In the genomic region with DNA sequence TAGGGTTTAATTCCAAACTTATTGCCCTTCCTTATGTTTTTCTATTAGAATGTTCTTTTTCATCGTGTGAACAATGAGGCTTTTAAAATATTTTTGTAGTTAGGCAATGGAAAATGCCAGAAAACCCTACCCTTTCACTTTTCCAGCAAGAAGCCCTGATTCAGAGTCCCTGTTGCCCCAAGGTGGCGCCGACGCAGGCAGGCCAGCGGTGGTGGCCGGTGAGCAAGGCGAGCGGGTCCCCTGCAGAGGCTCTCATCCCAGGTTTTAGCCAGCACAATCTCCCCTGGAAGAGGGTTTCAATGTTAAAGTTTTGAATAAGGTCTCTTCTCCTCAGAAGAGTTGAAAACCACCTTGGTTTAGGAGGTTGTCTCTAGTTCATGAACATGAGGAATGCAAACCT, we compare ENCODE assay signal across 20 cellular contexts. TPM values are rescaled to one million over a fixed set of nuclear protein-coding genes. Genes with fewer than 3 reads are reported as not detected.
A peak's percentile ranks its signal among the peaks of the same experiment; 100 is the strongest.
DNase-seq lines count a peak whose midpoint lies in the region; ATAC-seq and TF ChIP-seq lines count a peak whose summit lies in the region.
"Had no signal": no experiment of that assay in that cellular context is flagged by ENCODE, and none has a peak within 500 bp of the region (broad histone marks: within the 10 kb centered on the region; RNA-seq: fewer than 3 reads in every experiment).

No MANE protein-coding gene starts in this region.

- WGBS in SK-N-SH (ENCODE audit: low lambda C conversion rate), result 82% methylated on average over 8 of the region's 8 CpGs
- 80% methylated on average over 8 of the region's 8 CpGs for WGBS in mammary epithelial cell (ENCODE audit: low coverage, missing lambda C conversion rate)
- 83% methylated on average over 8 of the region's 8 CpGs for WGBS in right cardiac atrium

- H3K4me3 Mint-ChIP-seq in type B pancreatic cell, result no peak overlapping the region

- TF ChIP-seq EP300 in SK-N-SH (IDR thresholded peaks at IDR 0.05; ENCODE audit: borderline replicate concordance in 1 of 2, low read depth in 1 of 2, low read length in 1 of 2), result no peak

- ATAC-seq in SK-N-SH treated with all-trans-retinoic acid at 6 μM for 48 hours (no peak), Panc1 (no peak), right cardiac atrium (no peak)
- ATAC-seq: K562 had no signal

- in situ Hi-C loops in Panc1 (cut with HindIII; ENCODE audit: low pct_unique_long_range_greater_than_20kb, low sequenced_read_pairs) (no loop called here), mammary epithelial cell (cut with MboI; ENCODE audit: low sequenced_read_pairs in 2 of 2) (loop anchor here in 1 of 2 donors (25.0 kb wide), 1 partner anchor 505 kb away; no protein-coding TSS in a partner anchor)

- H2AFZ ChIP-seq in SK-N-SH (ENCODE audit: low read depth) (no peak overlapping the region), mammary epithelial cell (ENCODE audit: low read depth, low read length) (no peak overlapping the region)

- H3K4me2 ChIP-seq in SK-N-SH, result no peak overlapping the region
- no peak overlapping the region for H3K4me2 ChIP-seq in mammary epithelial cell (ENCODE audit: insufficient read depth, low read depth, low read length)
- H3K4me2 ChIP-seq: BLaER1 treated with 17β-estradiol and CSF1 and Interleukin-3, amounts not matched to agents 10 nM and 100 nM had no signal

- no peak overlapping the region for H3K27ac Mint-ChIP-seq in type B pancreatic cell

- CTCF ChIA-PET in SK-N-SH (lab: Yijun Ruan, JAX) (interaction anchor here (1.5 to 3.6 kb wide), 4 partner anchors 13 to 520 kb away, joined by 4 to 22 read pairs (median 6); no protein-coding TSS in a partner anchor), Panc1 (lab: Charles Lee) (no interaction called here), mammary epithelial cell (lab: Charles Lee; ENCODE audit: low non-redundant PET) (no interaction called here)

- no peaks in the 10 kb centered on the region for H4K20me1 ChIP-seq in SK-N-SH (ENCODE audit: insufficient read depth)
- H4K20me1 ChIP-seq in mammary epithelial cell (ENCODE audit: insufficient read depth, low read length), result no peaks in the 10 kb centered on the region
- H4K20me1 ChIP-seq: BLaER1 treated with 17β-estradiol and CSF1 and Interleukin-3, amounts not matched to agents 10 nM and 100 nM had no signal

- H3K9ac ChIP-seq in SK-N-SH (no peak overlapping the region), mammary epithelial cell (ENCODE audit: insufficient read depth, low read length) (no peak overlapping the region)
- H3K9ac ChIP-seq: BLaER1 treated with 17β-estradiol and CSF1 and Interleukin-3, amounts not matched to agents 10 nM and 100 nM had no signal

- POLR2A ChIA-PET in SK-N-SH (lab: Yijun Ruan, JAX), result no interaction called here
- POLR2A ChIA-PET in Panc1 (lab: Charles Lee), result no interaction called here

- peaks cover 46% of the 10 kb centered on the region for H3K4me1 Mint-ChIP-seq in type B pancreatic cell (ENCODE audit: unreplicated experiment)

- H3K9me3 Mint-ChIP-seq in type B pancreatic cell, result no peaks in the 10 kb centered on the region

- H3K36me3 Mint-ChIP-seq in type B pancreatic cell, result no peaks in the 10 kb centered on the region

- H3K79me2 ChIP-seq in SK-N-SH (ENCODE audit: insufficient read depth) (no peaks in the 10 kb centered on the region), mammary epithelial cell (ENCODE audit: insufficient read depth, low read length) (no peaks in the 10 kb centered on the region)

- H3K27ac ChIP-seq in SK-N-SH (ENCODE audit: low read depth in 2 of 2, low read length in 1 of 2), result no peak overlapping the region
- H3K27ac ChIP-seq in Panc1 (ENCODE audit: low read length), result no peak overlapping the region
- no peak overlapping the region for H3K27ac ChIP-seq in mammary epithelial cell (ENCODE audit: insufficient read depth, low read depth, low read length)
- no peak overlapping the region for H3K27ac ChIP-seq in right cardiac atrium (ENCODE audit: low read length)
- H3K27ac ChIP-seq: 22Rv1; BLaER1 treated with 17β-estradiol and CSF1 and Interleukin-3, amounts not matched to agents 10 nM and 100 nM; Peyer's patch had no signal

- H3K27me3 ChIP-seq in SK-N-SH (ENCODE audit: insufficient read depth), result no peaks in the 10 kb centered on the region
- no peaks in the 10 kb centered on the region for H3K27me3 ChIP-seq in Panc1 (ENCODE audit: control insufficient read depth, insufficient read depth, low read length)
- peaks cover 2% of the 10 kb centered on the region for H3K27me3 ChIP-seq in mammary epithelial cell (ENCODE audit: insufficient read depth, low read length)
- no peaks in the 10 kb centered on the region for H3K27me3 ChIP-seq in right cardiac atrium (ENCODE audit: control insufficient read depth, insufficient read depth)
- H3K27me3 ChIP-seq: BLaER1 treated with 17β-estradiol and CSF1 and Interleukin-3, amounts not matched to agents 10 nM and 100 nM; Peyer's patch had no signal

- peak; percentile 9; the same call in 1 of the 2 replicates for TF ChIP-seq CTCF in SK-N-SH (IDR thresholded peaks at IDR 0.05)
- peak; percentile 55 for TF ChIP-seq CTCF in Panc1 (IDR thresholded peaks at IDR 0.05)
- no peak for TF ChIP-seq CTCF in type B pancreatic cell (conservative IDR thresholded peaks at IDR 0.05)
- no peak for TF ChIP-seq CTCF in mammary epithelial cell (conservative IDR thresholded peaks at IDR 0.05 in 1 of 2, IDR thresholded peaks at IDR 0.05 in 1 of 2; ENCODE audit: extremely low read depth in 1 of 2, insufficient read depth in 1 of 2, low read depth in 1 of 2, low read length in 2 of 2)

- peaks cover 42% of the 10 kb centered on the region for H3K27me3 Mint-ChIP-seq in type B pancreatic cell

- peaks cover 0 to 7% of the 10 kb centered on the region in 2 experiments; a peak in 1 of 4 replicates for H3K4me1 ChIP-seq in SK-N-SH (ENCODE audit: control insufficient read depth in 1 of 2, insufficient read depth in 2 of 2, low read depth in 1 of 2, low read length in 1 of 2)
- H3K4me1 ChIP-seq in Panc1 (ENCODE audit: control insufficient read depth, insufficient read depth, low read length), result 0 out of 2 replicates have a peak, but pooled peaks cover 2% of the 10 kb centered on the region
- H3K4me1 ChIP-seq in mammary epithelial cell (ENCODE audit: insufficient read depth, low read length), result no peaks in the 10 kb centered on the region
- H3K4me1 ChIP-seq in right cardiac atrium (ENCODE audit: control insufficient read depth, insufficient read depth, low read length), result no peaks in the 10 kb centered on the region
- H3K4me1 ChIP-seq: Peyer's patch had no signal

- TF ChIP-seq RAD21 in SK-N-SH (IDR thresholded peaks at IDR 0.05; ENCODE audit: low read length), result no peak

- H3K36me3 ChIP-seq in SK-N-SH (replicated peaks in 1 of 2; ENCODE audit: control insufficient read depth in 1 of 2, insufficient read depth in 2 of 2, low read length in 1 of 2) (no peaks in the 10 kb centered on the region), Panc1 (ENCODE audit: control insufficient read depth, insufficient read depth, low read length) (no peaks in the 10 kb centered on the region), mammary epithelial cell (ENCODE audit: insufficient read depth, low read length) (no peaks in the 10 kb centered on the region)
- H3K36me3 ChIP-seq: BLaER1 treated with 17β-estradiol and CSF1 and Interleukin-3, amounts not matched to agents 10 nM and 100 nM; Peyer's patch had no signal

- DNase-seq in SK-N-SH (no peak), Panc1 (ENCODE audit: low read depth, low spot score) (no peak), iPS-NIHi11 (ENCODE audit: low spot score) (peak; percentile 36), type B pancreatic cell (ENCODE audit: extremely low spot score, unreplicated experiment) (no peak), mammary epithelial cell (no peak), right cardiac atrium (no peak), HuH-7.5 (ENCODE audit: low spot score) (no peak)
- DNase-seq: DMS153, NCI-H1092 treated with DMSO at 0.1 percent for 48 hours, NCI-H187, NCI-H446, NCI-H774, Peyer's patch, SHP77 had no signal

- intact Hi-C loops in Panc1 (cut with micrococcal nuclease; ENCODE audit: unreplicated experiment), result loop anchor here (10.0 kb wide), 1 partner anchor 508 kb away; no protein-coding TSS in a partner anchor
- intact Hi-C loops in mammary epithelial cell (cut with micrococcal nuclease), result loop anchor here (10.0 kb wide), 1 partner anchor 1098 kb away; no protein-coding TSS in a partner anchor
- intact Hi-C loops in right cardiac atrium (cut with DNase I), result loop anchor here in 1 of 4 donors (10.0 kb wide), 1 partner anchor 508 kb away; no protein-coding TSS in a partner anchor

- no peaks in the 10 kb centered on the region for H3F3A ChIP-seq in SK-N-SH (replicated peaks; ENCODE audit: insufficient read depth)

- dilution Hi-C loops in mammary epithelial cell (cut with HindIII; ENCODE audit: low sequenced_read_pairs), result no loop called here

- no peaks in the 10 kb centered on the region for H3K9me2 ChIP-seq in SK-N-SH

- no peaks in the 10 kb centered on the region for H3K9me3 ChIP-seq in SK-N-SH
- H3K9me3 ChIP-seq in Panc1 (ENCODE audit: control insufficient read depth, insufficient read depth, low read depth, low read length), result no peaks in the 10 kb centered on the region
- no peaks in the 10 kb centered on the region for H3K9me3 ChIP-seq in mammary epithelial cell (replicated peaks; ENCODE audit: insufficient read depth, low read length)
- no peaks in the 10 kb centered on the region for H3K9me3 ChIP-seq in right cardiac atrium (ENCODE audit: control insufficient read depth, low read length)
- H3K9me3 ChIP-seq: BLaER1 treated with 17β-estradiol and CSF1 and Interleukin-3, amounts not matched to agents 10 nM and 100 nM; Peyer's patch had no signal

- BruUV-seq in Panc1 (replicated peaks; lab: Mats Ljungman, UMichigan), result no TSS peak
- no TSS peak for BruUV-seq in mammary epithelial cell (replicated peaks; lab: Mats Ljungman, UMichigan)

- H3K4me3 ChIP-seq in SK-N-SH (ENCODE audit: low read depth in 2 of 2, low read length in 1 of 2) (no peak overlapping the region), Panc1 (ENCODE audit: low read depth in 2 of 2, low read length in 2 of 2) (no peak overlapping the region), mammary epithelial cell (replicated peaks in 1 of 3; ENCODE audit: insufficient read depth in 1 of 3, low read depth in 2 of 3, low read length in 3 of 3) (no peak overlapping the region), right cardiac atrium (ENCODE audit: low read length) (no peak overlapping the region)
- H3K4me3 ChIP-seq: BLaER1 treated with 17β-estradiol and CSF1 and Interleukin-3, amounts not matched to agents 10 nM and 100 nM; K562; Peyer's patch had no signal

RNA-seq across cellular contexts. Expression of a gene that starts 40.8 kb away (rescaled TPM):
- polyA plus RNA-seq in SK-N-SH (2012; rRNA removed), result not detected in 2 replicates
- not detected in 2 replicates for polyA plus RNA-seq in SK-N-SH (2012; cell fraction: cytosol; rRNA removed)
- polyA plus RNA-seq in SK-N-SH (2012; cell fraction: nucleus; rRNA removed), result not detected in 2 replicates
- not detected for total RNA-seq in Panc1 (2021; ENCODE audit: unreplicated experiment)
- 0.85 TPM for polyA plus RNA-seq in Panc1 (2012; ENCODE audit: insufficient read length)
- total RNA-seq in type B pancreatic cell (ENCODE audit: low replicate concordance), result 4.3 and 10.4 TPM in 2 replicates
- total RNA-seq in mammary epithelial cell, result under 1 TPM in 1 of 2 donors, not detected in 1; 0.33 TPM
- polyA plus RNA-seq in mammary epithelial cell, result not detected
- not detected for polyA minus RNA-seq in mammary epithelial cell
- total RNA-seq in right cardiac atrium, result 1,000 to 10,000 TPM in 1 of 4 donors, 100 to 1,000 TPM in 3; 816 to 1,016 (median 864) TPM
- polyA plus RNA-seq in right cardiac atrium, result 1,778 TPM
- total RNA-seq: HT1080, K562, MCF 10A had no signal

Comparison
In these comparisons a context has a peak if more than half of its experiments do, and no peak if none do; other contexts are left out.
1. CTCF ChIP-seq: peak in SK-N-SH (single experiment) and Panc1 (single experiment); none in type B pancreatic cell (single experiment) and mammary epithelial cell (0 of 2).
2. RNA of a gene that starts 40.8 kb away (total RNA-seq): 816 to 1,016 TPM in right cardiac atrium; 4.3 to 10.4 TPM in type B pancreatic cell, 0.33 TPM in mammary epithelial cell and not detected in Panc1 (single experiment); every median in the first group is over 10 times any median in the second.